In the genomic region with DNA sequence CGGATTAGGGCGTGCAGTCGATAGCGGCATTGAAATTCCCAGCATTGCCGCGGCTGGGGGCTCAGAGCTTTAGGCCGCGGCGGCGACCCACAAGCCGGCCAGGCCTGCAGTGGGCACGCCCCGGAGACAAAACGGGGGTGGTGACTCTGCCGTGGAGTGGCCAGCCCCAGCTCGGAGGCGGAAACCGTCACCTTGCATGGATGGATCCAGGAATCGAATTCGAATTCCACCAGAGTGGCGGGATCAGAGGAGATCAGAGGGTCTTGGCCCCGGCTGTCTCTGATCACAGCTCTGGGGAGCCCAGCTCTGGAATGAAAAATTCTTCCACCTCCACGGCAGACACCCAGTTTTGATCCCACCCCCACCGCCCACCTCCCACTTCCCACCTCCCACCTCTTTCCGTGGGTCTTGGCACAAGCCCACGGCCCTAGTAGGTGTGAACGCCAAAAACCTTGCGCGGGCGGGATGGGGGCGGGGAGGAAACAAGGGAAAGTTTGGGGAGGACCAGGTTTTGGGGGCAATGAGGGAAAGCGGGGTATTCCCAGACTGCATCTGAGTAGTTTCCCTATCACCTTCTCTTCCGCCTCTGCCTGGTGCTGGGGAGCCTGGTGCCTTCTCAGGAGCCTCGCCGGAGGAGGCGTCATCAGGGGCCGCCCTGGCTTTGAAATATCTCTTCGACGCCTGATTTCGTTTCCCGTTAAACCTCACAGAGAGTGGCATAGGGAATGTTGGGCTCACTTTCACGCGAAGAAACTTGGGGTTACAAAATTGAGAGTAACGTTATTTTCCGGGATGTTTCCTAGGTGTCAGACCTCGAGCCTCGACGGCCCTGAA, we compare ENCODE assay signal across 9 cellular contexts.
DNase-seq lines count a peak whose midpoint lies in the region; ATAC-seq and TF ChIP-seq lines count a peak whose summit lies in the region.
"Had no signal": no experiment of that assay in that cellular context is flagged by ENCODE, and none has a peak within 500 bp of the region (broad histone marks: within the 10 kb centered on the region; RNA-seq: fewer than 3 reads in every experiment).

No MANE protein-coding gene starts in this region.

- H3K4me3 Mint-ChIP-seq in stimulated activated naive B cell treated with anti-CD40 and anti-IgM and Interleukin-4, amounts not matched to agents 10 μg/mL and 1 μg/mL and 100 μg/mL, for 72 hours, result peak overlapping the region; percentile 28 to 68

- no peaks in the 10 kb centered on the region for H3K9me3 ChIP-seq in iPS-20b (ENCODE audit: insufficient read depth, low read depth, low read length)
- H3K9me3 ChIP-seq: neutrophil had no signal

- peaks cover 5% of the 10 kb centered on the region; the same call in 1 of the 2 replicates for H3K4me1 ChIP-seq in iPS-20b (ENCODE audit: insufficient read depth, low read length)

- H3K27ac Mint-ChIP-seq in stimulated activated naive B cell treated with anti-CD40 and anti-IgM and Interleukin-4, amounts not matched to agents 10 μg/mL and 1 μg/mL and 100 μg/mL, for 72 hours, result peak overlapping the region; percentile 90

- no peak overlapping the region for H3K27ac ChIP-seq in iPS-20b (ENCODE audit: low read length)
- H3K27ac ChIP-seq: neutrophil had no signal

- H3K9me3 Mint-ChIP-seq in stimulated activated naive B cell treated with anti-CD40 and anti-IgM and Interleukin-4, amounts not matched to agents 10 μg/mL and 1 μg/mL and 100 μg/mL, for 72 hours, result peaks cover 0 to 3% of the 10 kb centered on the region in 2 donors

- H3K4me1 Mint-ChIP-seq in stimulated activated naive B cell treated with anti-CD40 and anti-IgM and Interleukin-4, amounts not matched to agents 10 μg/mL and 1 μg/mL and 100 μg/mL, for 72 hours, result peaks cover 31 to 43% of the 10 kb centered on the region in 2 donors

- no peak for ATAC-seq in stimulated activated naive B cell treated with anti-CD40 and anti-IgM and Interleukin-4, amounts not matched to agents 10 μg/mL and 1 μg/mL and 100 μg/mL, for 72 hours (replicated peaks)
- ATAC-seq in GM19324 (IDR thresholded peaks at IDR 0.05; ENCODE audit: low FRiP score, unreplicated experiment), result no peak

- H3K27me3 Mint-ChIP-seq in stimulated activated naive B cell treated with anti-CD40 and anti-IgM and Interleukin-4, amounts not matched to agents 10 μg/mL and 1 μg/mL and 100 μg/mL, for 72 hours, result peaks cover 67 to 92% of the 10 kb centered on the region in 2 donors

- peak overlapping the region; percentile 58; the same call in 1 of the 2 replicates for H3K9ac ChIP-seq in iPS-20b (ENCODE audit: low read depth, low read length)

- TF ChIP-seq CTCF in HFF-Myc (IDR thresholded peaks at IDR 0.05; ENCODE audit: low read depth, low read length, missing control alignments) (no peak), astrocyte of the cerebellum (IDR thresholded peaks at IDR 0.05; ENCODE audit: low read depth, low read length, missing control alignments) (no peak)

- in situ Hi-C loops in astrocyte of the cerebellum (cut with HindIII; ENCODE audit: low sequenced_read_pairs), result loop anchor here (10.0 kb wide), 1 partner anchor 513 kb away; no protein-coding TSS in a partner anchor

- H3K36me3 Mint-ChIP-seq in stimulated activated naive B cell treated with anti-CD40 and anti-IgM and Interleukin-4, amounts not matched to agents 10 μg/mL and 1 μg/mL and 100 μg/mL, for 72 hours, result peaks cover 16 to 18% of the 10 kb centered on the region in 2 donors

- peaks cover 88% of the 10 kb centered on the region for H3K27me3 ChIP-seq in iPS-20b (ENCODE audit: insufficient read depth, low read length)

- DNase-seq in HFF-Myc (ENCODE audit: extremely low read depth, low read depth) (no peak), astrocyte of the cerebellum (ENCODE audit: low read depth) (no peak), NCI-H82 treated with DMSO at 0.1 percent for 48 hours (lab: John Stamatoyannopoulos, UW; ENCODE audit: unreplicated experiment) (no peak)
- no peak for DNase-seq in stimulated activated naive B cell treated with anti-CD40 and anti-IgM and Interleukin-4, amounts not matched to agents 10 μg/mL and 1 μg/mL and 100 μg/mL, for 72 hours
- DNase-seq in activated naive CD4-positive, alpha-beta T cell (lab: John Stamatoyannopoulos, UW), result no peak
- DNase-seq: NCI-H2081 treated with DMSO at 0.1 percent for 48 hours had no signal

- H3K36me3 ChIP-seq in iPS-20b (ENCODE audit: insufficient read depth, low read depth, low read length), result no peaks in the 10 kb centered on the region
- H3K36me3 ChIP-seq: neutrophil had no signal

- H3K4me3 ChIP-seq in HFF-Myc (replicated peaks; ENCODE audit: low read depth, low read length) (peak overlapping the region; percentile 75), astrocyte of the cerebellum (ENCODE audit: low read depth, low read length) (peak overlapping the region; percentile 78), iPS-20b (ENCODE audit: low read length) (peak overlapping the region; percentile 82)
